Comparison of ENCODE assay signal across 17 cellular contexts in the genomic region with DNA sequence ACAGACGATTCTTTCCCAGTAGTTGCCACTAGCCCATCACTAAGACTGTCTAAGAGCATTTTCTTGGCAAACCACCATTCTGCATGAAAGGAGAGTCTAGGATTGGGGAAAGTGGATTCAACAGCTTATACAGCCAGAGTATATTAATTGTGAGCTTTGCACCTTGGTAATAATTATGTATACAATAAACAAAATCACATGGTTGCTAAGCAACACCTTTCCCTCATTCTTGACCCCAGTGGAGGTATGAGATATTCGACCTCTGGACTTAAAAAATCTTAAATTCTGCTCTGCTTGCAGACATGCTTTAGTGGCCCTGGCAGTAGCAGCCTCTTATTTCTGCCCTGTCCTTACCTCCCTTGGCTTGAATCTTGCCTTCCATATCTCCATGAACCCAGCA.
DNase-seq lines count a peak whose midpoint lies in the region; ATAC-seq and TF ChIP-seq lines count a peak whose summit lies in the region.
"Had no signal": no experiment of that assay in that cellular context is flagged by ENCODE, and none has a peak within 500 bp of the region (broad histone marks: within the 10 kb centered on the region; RNA-seq: fewer than 3 reads in every experiment).

No MANE protein-coding gene starts in this region.

- H3K27me3 ChIP-seq in endodermal cell (ENCODE audit: control insufficient read depth, insufficient read depth, low read length, poor library complexity, severe bottlenecking) = no peaks in the 10 kb centered on the region
- H3K27me3 ChIP-seq: BLaER1 treated with 17β-estradiol and CSF1 and Interleukin-3, amounts not matched to agents 10 nM and 100 nM had no signal

- H3K4me1 ChIP-seq in endodermal cell (ENCODE audit: control insufficient read depth, insufficient read depth, low read length) = no peaks in the 10 kb centered on the region
- H3K4me1 ChIP-seq: A549, Caco-2 had no signal

- no peaks in the 10 kb centered on the region for H3K9me3 Mint-ChIP-seq in endodermal cell
- peaks cover 2% of the 10 kb centered on the region for H3K9me3 Mint-ChIP-seq in stimulated activated memory B cell treated with anti-CD40 and anti-IgM and Interleukin-4, amounts not matched to agents 10 μg/mL and 1 μg/mL and 100 μg/mL, for 72 hours

- H3K4me3 Mint-ChIP-seq in T-helper 17 cell (no peak overlapping the region), endodermal cell (no peak overlapping the region)
- H3K4me3 Mint-ChIP-seq in stimulated activated memory B cell treated with anti-CD40 and anti-IgM and Interleukin-4, amounts not matched to agents 10 μg/mL and 1 μg/mL and 100 μg/mL, for 72 hours = no peak overlapping the region
- H3K4me3 Mint-ChIP-seq: B cell; CD4-positive, alpha-beta T cell; CD8-positive, alpha-beta T cell had no signal

- TF ChIP-seq CTCF in endodermal cell (conservative IDR thresholded peaks at IDR 0.05) = no peak

- H3K27ac Mint-ChIP-seq in T-helper 17 cell (peak overlapping the region; percentile 11), endodermal cell (no peak overlapping the region)
- no peak overlapping the region for H3K27ac Mint-ChIP-seq in stimulated activated memory B cell treated with anti-CD40 and anti-IgM and Interleukin-4, amounts not matched to agents 10 μg/mL and 1 μg/mL and 100 μg/mL, for 72 hours
- H3K27ac Mint-ChIP-seq: B cell; CD4-positive, alpha-beta T cell; CD8-positive, alpha-beta T cell had no signal

- H3K9ac ChIP-seq in endodermal cell (ENCODE audit: extremely low read depth, low read length, poor library complexity, severe bottlenecking) = no peak overlapping the region
- H3K9ac ChIP-seq: BLaER1 treated with 17β-estradiol and CSF1 and Interleukin-3, amounts not matched to agents 10 nM and 100 nM had no signal

- DNase-seq in T-helper 17 cell (no peak), endodermal cell (no peak)
- DNase-seq in stimulated activated naive CD4-positive, alpha-beta T cell treated with Interleukin-2 at 50 U/mL for 16 hours (lab: John Stamatoyannopoulos, UW) = no peak
- DNase-seq in stimulated activated CD4-positive, alpha-beta T cell treated with anti-CD3 and anti-CD28 coated beads, Interleukin-2, amount 100 ng/mL, for 48 hours = no peak
- DNase-seq: AML-193; Caco-2; Calu3; CD4-positive, alpha-beta T cell; CD8-positive, alpha-beta T cell; DMS79 treated with DMSO at 0.1 percent for 48 hours; GF-D8 had no signal

- no peaks in the 10 kb centered on the region for H3K9me3 ChIP-seq in T-helper 17 cell (ENCODE audit: control insufficient read depth, low read length, poor library complexity, severe bottlenecking)
- no peaks in the 10 kb centered on the region for H3K9me3 ChIP-seq in endodermal cell (ENCODE audit: control insufficient read depth, low read length)
- H3K9me3 ChIP-seq: A549, Caco-2 had no signal

- H3K36me3 ChIP-seq in endodermal cell (ENCODE audit: control insufficient read depth, insufficient read depth, low read length) = peaks cover 12% of the 10 kb centered on the region
- H3K36me3 ChIP-seq: BLaER1 treated with 17β-estradiol and CSF1 and Interleukin-3, amounts not matched to agents 10 nM and 100 nM had no signal

- H3K27me3 Mint-ChIP-seq in T-helper 17 cell (peaks cover 47% of the 10 kb centered on the region), endodermal cell (ENCODE audit: insufficient read depth) (no peaks in the 10 kb centered on the region)
- peaks cover 53% of the 10 kb centered on the region for H3K27me3 Mint-ChIP-seq in stimulated activated memory B cell treated with anti-CD40 and anti-IgM and Interleukin-4, amounts not matched to agents 10 μg/mL and 1 μg/mL and 100 μg/mL, for 72 hours

- ATAC-seq in T-helper 17 cell = no peak
- ATAC-seq in stimulated activated memory B cell treated with anti-CD40 and anti-IgM and Interleukin-4, amounts not matched to agents 10 μg/mL and 1 μg/mL and 100 μg/mL, for 72 hours = peak; percentile 20
- ATAC-seq: A549; CD8-positive, alpha-beta T cell had no signal

- H3K36me3 Mint-ChIP-seq in T-helper 17 cell (ENCODE audit: low read depth) (no peaks in the 10 kb centered on the region), endodermal cell (ENCODE audit: low read depth) (peaks cover 17% of the 10 kb centered on the region)
- H3K36me3 Mint-ChIP-seq in stimulated activated memory B cell treated with anti-CD40 and anti-IgM and Interleukin-4, amounts not matched to agents 10 μg/mL and 1 μg/mL and 100 μg/mL, for 72 hours = no peaks in the 10 kb centered on the region
- H3K36me3 Mint-ChIP-seq: CD8-positive, alpha-beta T cell had no signal

- no peak overlapping the region for H3K4me3 ChIP-seq in endodermal cell (ENCODE audit: low read length)
- H3K4me3 ChIP-seq: A549; BLaER1 treated with 17β-estradiol and CSF1 and Interleukin-3, amounts not matched to agents 10 nM and 100 nM had no signal

- WGBS in endodermal cell (ENCODE audit: insufficient coverage in 1 of 2, insufficient read length in 1 of 2), 2 experiments = 88 to 90% methylated on average over 1 to 2 of the region's 2 CpGs

- peak overlapping the region; percentile 22 for H3K27ac ChIP-seq in endodermal cell (ENCODE audit: low read depth, low read length)
- H3K27ac ChIP-seq: 22Rv1; A549; BLaER1 treated with 17β-estradiol and CSF1 and Interleukin-3, amounts not matched to agents 10 nM and 100 nM; C4-2B had no signal

- no peaks in the 10 kb centered on the region for H3K4me1 Mint-ChIP-seq in T-helper 17 cell
- H3K4me1 Mint-ChIP-seq in endodermal cell = peaks cover 10% of the 10 kb centered on the region
- no peaks in the 10 kb centered on the region for H3K4me1 Mint-ChIP-seq in stimulated activated memory B cell treated with anti-CD40 and anti-IgM and Interleukin-4, amounts not matched to agents 10 μg/mL and 1 μg/mL and 100 μg/mL, for 72 hours
- H3K4me1 Mint-ChIP-seq: B cell had no signal
